13 cellular contexts compared by ENCODE assay signal in the genomic region with DNA sequence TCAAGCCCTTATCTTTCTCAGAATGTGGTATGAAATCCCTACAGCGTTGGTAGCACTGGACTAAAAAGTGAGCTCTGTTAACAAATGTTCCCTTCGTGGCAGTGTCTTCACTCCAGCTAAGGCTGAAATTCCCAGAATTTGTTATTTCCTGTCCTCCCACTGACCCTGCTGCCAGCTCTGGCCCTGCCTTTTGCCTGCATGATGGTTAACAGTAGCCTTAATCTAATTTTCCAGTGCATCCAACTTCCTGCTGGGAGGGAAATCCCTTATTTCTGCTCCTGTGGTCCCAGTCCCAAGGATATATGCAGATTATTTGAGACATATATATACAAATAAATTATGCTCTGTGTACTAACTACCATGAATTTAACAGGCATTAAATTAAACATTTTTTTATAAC.
A peak's percentile ranks its signal among the peaks of the same experiment; 100 is the strongest.
DNase-seq lines count a peak whose midpoint lies in the region; ATAC-seq and TF ChIP-seq lines count a peak whose summit lies in the region.
"Had no signal": no experiment of that assay in that cellular context is flagged by ENCODE, and none has a peak within 500 bp of the region (broad histone marks: within the 10 kb centered on the region; RNA-seq: fewer than 3 reads in every experiment).

No MANE protein-coding gene starts in this region.

- H3K4me1 ChIP-seq in breast epithelium, result no peaks in the 10 kb centered on the region
- H3K4me1 ChIP-seq in colonic mucosa, result no peaks in the 10 kb centered on the region
- peaks cover 0 to 18% (median 4%) of the 10 kb centered on the region in 4 donors for H3K4me1 ChIP-seq in right lobe of liver
- H3K4me1 ChIP-seq: HAP-1 had no signal

- no peak overlapping the region for H3K9ac ChIP-seq in colonic mucosa (ENCODE audit: low read depth in 2 of 2, low read length in 2 of 2)

- TF ChIP-seq CTCF in breast epithelium (IDR thresholded peaks at IDR 0.05) (no peak), MCF 10A (IDR thresholded peaks at IDR 0.05; ENCODE audit: unreplicated experiment) (no peak), colonic mucosa (IDR thresholded peaks at IDR 0.05) (no peak), right lobe of liver (IDR thresholded peaks at IDR 0.05) (no peak), GM10248 (IDR thresholded peaks at IDR 0.05; ENCODE audit: control extremely low read depth, extremely low read depth, low read depth, missing control alignments) (no peak)

- H3K27me3 ChIP-seq in breast epithelium, result no peaks in the 10 kb centered on the region
- H3K27me3 ChIP-seq in colonic mucosa, result no peaks in the 10 kb centered on the region
- H3K27me3 ChIP-seq in right lobe of liver, result no peaks in the 10 kb centered on the region

- H3K4me3 ChIP-seq in breast epithelium (no peak overlapping the region), colonic mucosa (no peak overlapping the region), right lobe of liver (no peak overlapping the region)
- H3K4me3 ChIP-seq: HAP-1 had no signal

- H3K27ac ChIP-seq in breast epithelium (peak overlapping the region; percentile 59 to 73), colonic mucosa (peak overlapping the region; percentile 40), right lobe of liver (peak overlapping the region in 2 of 3 donors; percentile 14 to 19)

- no peaks in the 10 kb centered on the region for H3K4me1 Mint-ChIP-seq in MCF 10A (ENCODE audit: insufficient read depth, unreplicated experiment)

- 69% methylated on average over 2 of the region's 2 CpGs for WGBS in right lobe of liver (ENCODE audit: insufficient coverage, low coverage, low lambda C conversion rate, missing lambda C conversion rate)

- CTCF ChIA-PET in MCF 10A (lab: Yijun Ruan, JAX) (no interaction called here), GM10248 (lab: Yijun Ruan, JAX) (interaction anchor here (1.6 kb wide), 1 partner anchor 10 kb away, joined by 8 read pairs; no protein-coding TSS in a partner anchor)

- H3K4me3 Mint-ChIP-seq in MCF 10A (ENCODE audit: unreplicated experiment), result no peak overlapping the region
- H3K4me3 Mint-ChIP-seq: natural killer cell had no signal

- H3K27me3 Mint-ChIP-seq in MCF 10A (ENCODE audit: insufficient read depth, unreplicated experiment), result no peaks in the 10 kb centered on the region

- peak; percentile 60 to 81 (median 78) for ATAC-seq in right lobe of liver
- ATAC-seq: natural killer cell had no signal

- DNase-seq in breast epithelium (ENCODE audit: low spot score in 2 of 2) (no peak), MCF 10A (ENCODE audit: unreplicated experiment) (no peak), colonic mucosa (peak; percentile 30), right lobe of liver (peak in 1 of 3 donors; percentile 25), GM10248 (ENCODE audit: extremely low spot score) (no peak), putamen (ENCODE audit: low spot score) (no peak), DMS 273 treated with DMSO at 0.1 percent for 48 hours (lab: John Stamatoyannopoulos, UW) (no peak), globus pallidus (ENCODE audit: low spot score) (no peak)
- DNase-seq: activated T-cell treated with anti-CD3 and anti-CD28 coated beads, Interleukin-2, amount 50 U/mL, for 1 hour; cerebellar nuclear complex; natural killer cell; stimulated activated naive CD4-positive, alpha-beta T cell had no signal

- BruUV-seq in MCF 10A (replicated peaks; lab: Mats Ljungman, UMichigan), result no TSS peak

- no peak for TF ChIP-seq POLR2A in breast epithelium (IDR thresholded peaks at IDR 0.05)
- no peak for TF ChIP-seq POLR2A in right lobe of liver (IDR thresholded peaks at IDR 0.05)

- H3K27ac Mint-ChIP-seq in MCF 10A (ENCODE audit: low read depth, unreplicated experiment), result no peak overlapping the region

- no peaks in the 10 kb centered on the region for H3K9me3 Mint-ChIP-seq in MCF 10A (ENCODE audit: unreplicated experiment)
- H3K9me3 Mint-ChIP-seq: natural killer cell had no signal

- peaks cover 7% of the 10 kb centered on the region for H3K36me3 Mint-ChIP-seq in MCF 10A (ENCODE audit: insufficient read depth, unreplicated experiment)

- H3K36me3 ChIP-seq in breast epithelium, result no peaks in the 10 kb centered on the region
- no peaks in the 10 kb centered on the region for H3K36me3 ChIP-seq in colonic mucosa
- H3K36me3 ChIP-seq in right lobe of liver, result no peaks in the 10 kb centered on the region
- H3K36me3 ChIP-seq: HAP-1 had no signal

- intact Hi-C loops in breast epithelium (cut with DNase I; ENCODE audit: low total_unique reads) (no loop called here), MCF 10A (cut with micrococcal nuclease) (no loop called here), colonic mucosa (cut with DNase I) (no loop called here), right lobe of liver (cut with DNase I) (no loop called here)

- H3K9me3 ChIP-seq in breast epithelium (no peaks in the 10 kb centered on the region), colonic mucosa (no peaks in the 10 kb centered on the region), right lobe of liver (no peaks in the 10 kb centered on the region)
- H3K9me3 ChIP-seq: HAP-1 had no signal

- POLR2A ChIA-PET in MCF 10A (lab: Yijun Ruan, JAX) (no interaction called here), GM10248 (lab: Yijun Ruan, JAX) (no interaction called here)
